1 cellular context compared by ENCODE assay signal in the genomic region with DNA sequence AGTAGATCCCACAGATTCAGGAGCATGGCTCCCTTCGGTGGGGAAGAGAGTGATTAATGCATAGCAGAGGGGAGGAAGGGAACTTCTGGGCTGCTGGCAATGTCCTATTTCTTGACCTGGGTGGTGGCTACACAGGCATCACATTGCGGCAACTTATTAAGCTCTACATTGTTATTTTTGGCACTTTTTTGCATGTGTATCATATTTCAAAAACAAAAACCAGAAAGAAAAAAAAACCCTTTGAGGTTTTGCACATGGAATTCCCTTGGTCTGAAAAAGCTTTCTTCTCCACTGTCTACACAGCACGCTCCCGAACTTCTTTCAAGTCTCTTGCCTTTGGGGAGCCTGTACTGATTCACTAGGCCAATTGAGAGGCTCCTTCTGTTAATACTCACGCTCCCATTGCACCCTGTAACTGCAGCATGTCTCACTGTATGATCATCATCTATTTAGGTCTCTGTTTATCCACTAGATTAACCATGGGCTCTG.
A peak's percentile ranks its signal among the peaks of the same experiment; 100 is the strongest.
TF ChIP-seq lines count a peak whose summit lies in the region.

No MANE protein-coding gene starts in this region.

TF ChIP-seq in HepG2, 621 proteins besides CTCF, POLR2A, EP300 and RAD21:
- no peak for TF ChIP-seq TGIF2 (CRISPR knock-in tag; IDR thresholded peaks at IDR 0.05)
- TF ChIP-seq TBP (CRISPR knock-in tag; IDR thresholded peaks at IDR 0.05) = no peak
- TF ChIP-seq, protein P1, sequence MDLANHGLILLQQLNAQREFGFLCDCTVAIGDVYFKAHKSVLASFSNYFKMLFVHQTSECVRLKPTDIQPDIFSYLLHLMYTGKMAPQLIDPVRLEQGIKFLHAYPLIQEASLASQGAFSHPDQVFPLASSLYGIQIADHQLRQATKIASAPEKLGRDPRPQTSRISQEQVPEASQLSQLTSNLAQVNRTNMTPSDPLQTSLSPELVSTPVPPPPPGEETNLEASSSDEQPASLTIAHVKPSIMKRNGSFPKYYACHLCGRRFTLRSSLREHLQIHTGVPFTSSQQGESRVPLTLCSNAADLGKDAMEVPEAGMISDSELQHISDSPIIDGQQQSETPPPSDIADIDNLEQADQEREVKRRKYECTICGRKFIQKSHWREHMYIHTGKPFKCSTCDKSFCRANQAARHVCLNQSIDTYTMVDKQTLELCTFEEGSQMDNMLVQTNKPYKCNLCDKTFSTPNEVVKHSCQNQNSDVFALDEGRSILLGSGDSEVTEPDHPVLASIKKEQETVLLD (CRISPR knock-in tag; IDR thresholded peaks at IDR 0.05; ENCODE audit: low read depth) = no peak
- peak; percentile 61 for TF ChIP-seq RBM22 (optimal IDR thresholded peaks at IDR 0.05; ENCODE audit: low read length)
- TF ChIP-seq ZNF343 (CRISPR knock-in tag; IDR thresholded peaks at IDR 0.05) = no peak
- TF ChIP-seq TSC22D2 (CRISPR knock-in tag; IDR thresholded peaks at IDR 0.05; ENCODE audit: borderline replicate concordance) = no peak
- no peak for TF ChIP-seq GATAD2A (CRISPR knock-in tag; IDR thresholded peaks at IDR 0.05)
- no peak for TF ChIP-seq ZFP90 (CRISPR knock-in tag; IDR thresholded peaks at IDR 0.05; ENCODE audit: borderline replicate concordance)
- no peak for TF ChIP-seq ISX (CRISPR knock-in tag; conservative IDR thresholded peaks at IDR 0.05)
- TF ChIP-seq, protein P2, sequence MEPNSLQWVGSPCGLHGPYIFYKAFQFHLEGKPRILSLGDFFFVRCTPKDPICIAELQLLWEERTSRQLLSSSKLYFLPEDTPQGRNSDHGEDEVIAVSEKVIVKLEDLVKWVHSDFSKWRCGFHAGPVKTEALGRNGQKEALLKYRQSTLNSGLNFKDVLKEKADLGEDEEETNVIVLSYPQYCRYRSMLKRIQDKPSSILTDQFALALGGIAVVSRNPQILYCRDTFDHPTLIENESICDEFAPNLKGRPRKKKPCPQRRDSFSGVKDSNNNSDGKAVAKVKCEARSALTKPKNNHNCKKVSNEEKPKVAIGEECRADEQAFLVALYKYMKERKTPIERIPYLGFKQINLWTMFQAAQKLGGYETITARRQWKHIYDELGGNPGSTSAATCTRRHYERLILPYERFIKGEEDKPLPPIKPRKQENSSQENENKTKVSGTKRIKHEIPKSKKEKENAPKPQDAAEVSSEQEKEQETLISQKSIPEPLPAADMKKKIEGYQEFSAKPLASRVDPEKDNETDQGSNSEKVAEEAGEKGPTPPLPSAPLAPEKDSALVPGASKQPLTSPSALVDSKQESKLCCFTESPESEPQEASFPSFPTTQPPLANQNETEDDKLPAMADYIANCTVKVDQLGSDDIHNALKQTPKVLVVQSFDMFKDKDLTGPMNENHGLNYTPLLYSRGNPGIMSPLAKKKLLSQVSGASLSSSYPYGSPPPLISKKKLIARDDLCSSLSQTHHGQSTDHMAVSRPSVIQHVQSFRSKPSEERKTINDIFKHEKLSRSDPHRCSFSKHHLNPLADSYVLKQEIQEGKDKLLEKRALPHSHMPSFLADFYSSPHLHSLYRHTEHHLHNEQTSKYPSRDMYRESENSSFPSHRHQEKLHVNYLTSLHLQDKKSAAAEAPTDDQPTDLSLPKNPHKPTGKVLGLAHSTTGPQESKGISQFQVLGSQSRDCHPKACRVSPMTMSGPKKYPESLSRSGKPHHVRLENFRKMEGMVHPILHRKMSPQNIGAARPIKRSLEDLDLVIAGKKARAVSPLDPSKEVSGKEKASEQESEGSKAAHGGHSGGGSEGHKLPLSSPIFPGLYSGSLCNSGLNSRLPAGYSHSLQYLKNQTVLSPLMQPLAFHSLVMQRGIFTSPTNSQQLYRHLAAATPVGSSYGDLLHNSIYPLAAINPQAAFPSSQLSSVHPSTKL (CRISPR knock-in tag; IDR thresholded peaks at IDR 0.05) = no peak
- TF ChIP-seq, protein P3, sequence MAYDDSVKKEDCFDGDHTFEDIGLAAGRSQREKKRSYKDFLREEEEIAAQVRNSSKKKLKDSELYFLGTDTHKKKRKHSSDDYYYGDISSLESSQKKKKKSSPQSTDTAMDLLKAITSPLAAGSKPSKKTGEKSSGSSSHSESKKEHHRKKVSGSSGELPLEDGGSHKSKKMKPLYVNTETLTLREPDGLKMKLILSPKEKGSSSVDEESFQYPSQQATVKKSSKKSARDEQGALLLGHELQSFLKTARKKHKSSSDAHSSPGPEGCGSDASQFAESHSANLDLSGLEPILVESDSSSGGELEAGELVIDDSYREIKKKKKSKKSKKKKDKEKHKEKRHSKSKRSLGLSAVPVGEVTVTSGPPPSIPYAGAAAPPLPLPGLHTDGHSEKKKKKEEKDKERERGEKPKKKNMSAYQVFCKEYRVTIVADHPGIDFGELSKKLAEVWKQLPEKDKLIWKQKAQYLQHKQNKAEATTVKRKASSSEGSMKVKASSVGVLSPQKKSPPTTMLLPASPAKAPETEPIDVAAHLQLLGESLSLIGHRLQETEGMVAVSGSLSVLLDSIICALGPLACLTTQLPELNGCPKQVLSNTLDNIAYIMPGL (CRISPR knock-in tag; IDR thresholded peaks at IDR 0.05; ENCODE audit: borderline replicate concordance in 1 of 2, low read depth in 1 of 2) = no peak
- TF ChIP-seq, protein P4, sequence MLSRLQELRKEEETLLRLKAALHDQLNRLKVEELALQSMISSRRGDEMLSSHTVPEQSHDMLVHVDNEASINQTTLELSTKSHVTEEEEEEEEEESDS (CRISPR knock-in tag; IDR thresholded peaks at IDR 0.05; ENCODE audit: borderline replicate concordance) = no peak
- TF ChIP-seq ZSCAN20 (CRISPR knock-in tag; IDR thresholded peaks at IDR 0.05; ENCODE audit: borderline replicate concordance) = 0 out of 2 replicates have a peak, but pooled peaks have one; percentile 36
- TF ChIP-seq ZBTB38 (CRISPR knock-in tag; IDR thresholded peaks at IDR 0.05) = no peak
- TF ChIP-seq POLR2G (IDR thresholded peaks at IDR 0.05; ENCODE audit: low read depth, low read length) = peak; percentile 17; the same call in 1 of the 2 replicates
